Comparison of ENCODE assay signal across 1 cellular context in genomic region chr13:51782026-51782710, GRCh38.
TF ChIP-seq lines count a peak whose summit lies in the region.

No MANE protein-coding gene starts in this region.

TF ChIP-seq in GM23338, 12 proteins besides CTCF, POLR2A, EP300 and RAD21 (continued from another document):
- TF ChIP-seq ZNF462 (CRISPR knock-in tag; IDR thresholded peaks at IDR 0.05): no peak
